17 cellular contexts compared by ENCODE assay signal in the genomic region with DNA sequence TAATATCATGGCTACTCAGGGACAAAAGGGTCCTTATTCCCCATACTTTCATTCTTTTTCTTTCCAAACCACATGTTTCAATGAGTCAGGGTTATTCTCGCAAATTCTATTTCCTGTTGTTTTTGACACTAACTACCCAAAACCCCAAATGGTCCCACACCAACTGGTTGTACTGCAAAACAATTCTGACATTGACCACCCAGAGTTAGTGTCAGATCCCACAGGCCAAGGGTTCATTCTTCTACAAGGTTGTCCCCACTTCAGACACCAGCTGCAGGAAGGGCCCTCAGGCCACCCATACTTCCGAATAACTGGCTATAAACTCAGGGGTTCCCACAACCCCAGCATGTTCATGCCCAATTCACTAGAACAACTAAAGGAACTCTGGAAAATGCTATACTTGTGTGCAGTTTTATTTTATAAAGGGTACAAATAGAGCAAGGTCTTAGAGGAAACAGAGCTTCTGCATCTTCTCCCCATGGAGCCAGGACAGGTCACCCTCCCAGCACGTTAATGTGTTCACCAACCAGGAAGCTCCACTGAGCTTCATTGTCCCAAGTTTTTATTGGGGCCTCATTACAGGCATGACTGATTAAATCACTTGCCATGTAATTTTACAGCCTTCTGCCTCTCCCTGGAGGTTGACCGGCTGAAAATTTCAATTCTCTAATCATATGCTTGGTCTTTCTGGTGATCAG.
DNase-seq lines count a peak whose midpoint lies in the region; ATAC-seq and TF ChIP-seq lines count a peak whose summit lies in the region.
"Had no signal": no experiment of that assay in that cellular context is flagged by ENCODE, and none has a peak within 500 bp of the region (broad histone marks: within the 10 kb centered on the region; RNA-seq: fewer than 3 reads in every experiment).

No MANE protein-coding gene starts in this region.

- no peaks in the 10 kb centered on the region for H3K4me1 Mint-ChIP-seq in Calu3 (ENCODE audit: low read depth, unreplicated experiment)
- H3K4me1 Mint-ChIP-seq in activated CD8-positive, alpha-beta T cell treated with anti-CD3 and anti-CD28 coated beads for 36 hours (ENCODE audit: low read depth), result no peaks in the 10 kb centered on the region
- H3K4me1 Mint-ChIP-seq: CD4-positive, alpha-beta memory T cell had no signal

- no peak overlapping the region for H3K4me2 ChIP-seq in HCT116 (ENCODE audit: low read length)

- H3K36me3 ChIP-seq in HCT116 (ENCODE audit: control insufficient read depth in 1 of 2, insufficient read depth in 2 of 2, low read length in 2 of 2) (no peaks in the 10 kb centered on the region), HEK293 (ENCODE audit: control insufficient read depth in 2 of 2, insufficient read depth in 1 of 2, low read length in 2 of 2) (no peaks in the 10 kb centered on the region), esophagus muscularis mucosa (no peaks in the 10 kb centered on the region)
- H3K36me3 ChIP-seq: HAP-1 had no signal

- no peaks in the 10 kb centered on the region for H4K20me1 ChIP-seq in HCT116 (ENCODE audit: insufficient read depth)

- H3K9me3 ChIP-seq in HCT116 (ENCODE audit: control insufficient read depth in 1 of 2, insufficient read depth in 1 of 2, low read depth in 1 of 2, low read length in 2 of 2) (peaks cover 5 to 10% of the 10 kb centered on the region in 2 experiments; a peak in 1 of 4 replicates), HEK293 (ENCODE audit: control insufficient read depth, insufficient read depth, low read depth, low read length) (no peaks in the 10 kb centered on the region; the same call in 1 of the 2 replicates), esophagus muscularis mucosa (peaks cover 0 to 9% (median 2%) of the 10 kb centered on the region in 4 donors)
- H3K9me3 ChIP-seq: HAP-1 had no signal

- no peak overlapping the region for H3K27ac Mint-ChIP-seq in Calu3 (ENCODE audit: unreplicated experiment)
- H3K27ac Mint-ChIP-seq in activated CD8-positive, alpha-beta T cell treated with anti-CD3 and anti-CD28 coated beads for 36 hours, result no peak overlapping the region
- H3K27ac Mint-ChIP-seq: CD4-positive, alpha-beta memory T cell had no signal

- TF ChIP-seq POLR2A in HCT116 (IDR thresholded peaks at IDR 0.05; ENCODE audit: borderline replicate concordance, extremely low read depth, insufficient read depth, insufficient read length), result no peak
- no peak for TF ChIP-seq POLR2A in esophagus muscularis mucosa (IDR thresholded peaks at IDR 0.05; ENCODE audit: low read depth)

- H2AFZ ChIP-seq in HCT116 (ENCODE audit: low read depth, low read length, poor library complexity, severe bottlenecking), result no peak overlapping the region

- POLR2A ChIA-PET in HCT116 (lab: Charles Lee) (no interaction called here), HEK293 (lab: Yijun Ruan, JAX) (no interaction called here)
- POLR2A ChIA-PET in activated CD8-positive, alpha-beta T cell treated with anti-CD3 and anti-CD28 coated beads for 36 hours (lab: Charles Lee), result no interaction called here

- CTCF ChIA-PET in HCT116 (lab: Charles Lee), result no interaction called here
- CTCF ChIA-PET in HEK293 (lab: Yijun Ruan, JAX), result no interaction called here
- CTCF ChIA-PET in Calu3 (lab: Charles Lee), result interaction anchor here (0.7 kb wide), 1 partner anchor 274 kb away, joined by 6 read pairs; no protein-coding TSS in a partner anchor
- CTCF ChIA-PET in activated CD8-positive, alpha-beta T cell treated with anti-CD3 and anti-CD28 coated beads for 36 hours (lab: Charles Lee), result interaction anchor here (0.5 kb wide), 1 partner anchor 36 kb away, joined by 5 read pairs; no protein-coding TSS in a partner anchor

- DNase-seq in HCT116 (ENCODE audit: low read depth, low spot score) (no peak), RPMI7951 (ENCODE audit: low read depth) (peak; percentile 17), esophagus muscularis mucosa (ENCODE audit: extremely low spot score) (peak; percentile 57), Calu3 (no peak), glomerular visceral epithelial cell (ENCODE audit: extremely low spot score) (no peak)
- no peak for DNase-seq in activated CD8-positive, alpha-beta T cell treated with anti-CD3 and anti-CD28 coated beads for 36 hours
- DNase-seq: C1 segment of cervical spinal cord; CD4-positive, alpha-beta memory T cell; COR-L47; DMS79; EL; GDM1; GOT3 had no signal

- H3K4me3 Mint-ChIP-seq in Calu3 (ENCODE audit: low read depth, unreplicated experiment), result no peak overlapping the region
- H3K4me3 Mint-ChIP-seq in activated CD8-positive, alpha-beta T cell treated with anti-CD3 and anti-CD28 coated beads for 36 hours, result no peak overlapping the region
- H3K4me3 Mint-ChIP-seq: CD4-positive, alpha-beta memory T cell had no signal

- H3K36me3 Mint-ChIP-seq in Calu3 (ENCODE audit: insufficient read depth, unreplicated experiment), result no peaks in the 10 kb centered on the region
- no peaks in the 10 kb centered on the region for H3K36me3 Mint-ChIP-seq in activated CD8-positive, alpha-beta T cell treated with anti-CD3 and anti-CD28 coated beads for 36 hours (ENCODE audit: low read depth)
- H3K36me3 Mint-ChIP-seq: CD4-positive, alpha-beta memory T cell had no signal

- no peaks in the 10 kb centered on the region for H3K27me3 Mint-ChIP-seq in Calu3 (ENCODE audit: unreplicated experiment)
- no peaks in the 10 kb centered on the region for H3K27me3 Mint-ChIP-seq in activated CD8-positive, alpha-beta T cell treated with anti-CD3 and anti-CD28 coated beads for 36 hours

- no TSS peak for BruUV-seq in HCT116 (replicated peaks; lab: Mats Ljungman, UMichigan)
- BruUV-seq in Calu3 (replicated peaks; lab: Mats Ljungman, UMichigan), result no TSS peak

- WGBS in esophagus muscularis mucosa, result 90% methylated on average over 4 of the region's 4 CpGs

- no peaks in the 10 kb centered on the region for H3K4me1 ChIP-seq in HCT116 (ENCODE audit: control insufficient read depth in 1 of 2, insufficient read depth in 2 of 2, low read length in 2 of 2)
- no peaks in the 10 kb centered on the region for H3K4me1 ChIP-seq in HEK293 (ENCODE audit: control insufficient read depth, insufficient read depth, low read length)
- H3K4me1 ChIP-seq in esophagus muscularis mucosa, result no peaks in the 10 kb centered on the region
- H3K4me1 ChIP-seq: HAP-1 had no signal

- no peak overlapping the region for H3K9ac ChIP-seq in HCT116 (ENCODE audit: low read length)

- no peak for TF ChIP-seq RAD21 in HCT116 (IDR thresholded peaks at IDR 0.05; ENCODE audit: low read depth)

- no peaks in the 10 kb centered on the region for H3K79me2 ChIP-seq in HCT116 (ENCODE audit: insufficient read depth, low read length)

- intact Hi-C loops in HCT116 (cut with micrococcal nuclease) (no loop called here), esophagus muscularis mucosa (cut with DNase I) (no loop called here), Calu3 (cut with micrococcal nuclease; ENCODE audit: unreplicated experiment) (no loop called here)
- intact Hi-C loops in activated CD8-positive, alpha-beta T cell treated with anti-CD3 and anti-CD28 coated beads for 36 hours (cut with micrococcal nuclease), result no loop called here

- H3K4me3 ChIP-seq in HCT116 (replicated peaks in 1 of 2; ENCODE audit: low read depth in 1 of 2, low read length in 2 of 2), result no peak overlapping the region
- no peak overlapping the region for H3K4me3 ChIP-seq in HEK293 (ENCODE audit: low read depth, low read length)
- no peak overlapping the region for H3K4me3 ChIP-seq in esophagus muscularis mucosa
- H3K4me3 ChIP-seq: GM12878, HAP-1 had no signal

- no peak for TF ChIP-seq EP300 in esophagus muscularis mucosa (IDR thresholded peaks at IDR 0.05)

- ATAC-seq in HCT116 (no peak), HG02970 (IDR thresholded peaks at IDR 0.05; ENCODE audit: low FRiP score, unreplicated experiment) (no peak)
- ATAC-seq in activated CD8-positive, alpha-beta T cell treated with anti-CD3 and anti-CD28 coated beads for 36 hours, result no peak
- ATAC-seq: GM12878 had no signal

- H3K9me3 Mint-ChIP-seq in Calu3 (ENCODE audit: low read depth, unreplicated experiment), result peaks cover 13% of the 10 kb centered on the region
- peaks cover 2% of the 10 kb centered on the region for H3K9me3 Mint-ChIP-seq in activated CD8-positive, alpha-beta T cell treated with anti-CD3 and anti-CD28 coated beads for 36 hours

- H3K27me3 ChIP-seq in HCT116 (ENCODE audit: insufficient read depth, low read length) (no peaks in the 10 kb centered on the region), esophagus muscularis mucosa (peaks cover 0 to 5% (median 0%) of the 10 kb centered on the region in 4 donors)

- H3K27ac ChIP-seq in HCT116 (ENCODE audit: low read depth, low read length), result no peak overlapping the region
- no peak overlapping the region for H3K27ac ChIP-seq in HEK293 (ENCODE audit: extremely low read depth, low read depth, low read length)
- H3K27ac ChIP-seq in esophagus muscularis mucosa (replicated peaks in 1 of 4), result no peak overlapping the region

- H3K9me2 ChIP-seq in HCT116 (ENCODE audit: insufficient read depth), result no peaks in the 10 kb centered on the region

- TF ChIP-seq CTCF in HCT116 (IDR thresholded peaks at IDR 0.05 in 2 of 3, conservative IDR thresholded peaks at IDR 0.05 in 1 of 3; ENCODE audit: borderline replicate concordance in 1 of 3, insufficient read depth in 1 of 3, low read depth in 2 of 3, low read length in 2 of 3) (no peak), HEK293 (tag by site-specific recombination; IDR thresholded peaks at IDR 0.05) (no peak), esophagus muscularis mucosa (IDR thresholded peaks at IDR 0.05) (no peak), Calu3 (IDR thresholded peaks at IDR 0.05; ENCODE audit: unreplicated experiment) (no peak)
- TF ChIP-seq CTCF in activated CD8-positive, alpha-beta T cell treated with anti-CD3 and anti-CD28 coated beads for 36 hours (IDR thresholded peaks at IDR 0.05), result no peak

- RAD21 ChIA-PET in HCT116 (lab: Charles Lee; ENCODE audit: low non-redundant PET in 1 of 2, low total read pairs in 2 of 2, uncharacterized antibody in 2 of 2, unreplicated experiment in 2 of 2), result no interaction called here

TF ChIP-seq in HCT116, 20 proteins besides CTCF, POLR2A, EP300 and RAD21:
- peak; percentile 14; the same call in 1 of the 2 replicates for TF ChIP-seq CBX3 (IDR thresholded peaks at IDR 0.05; ENCODE audit: low read depth)
- TF ChIP-seq, protein P1, sequence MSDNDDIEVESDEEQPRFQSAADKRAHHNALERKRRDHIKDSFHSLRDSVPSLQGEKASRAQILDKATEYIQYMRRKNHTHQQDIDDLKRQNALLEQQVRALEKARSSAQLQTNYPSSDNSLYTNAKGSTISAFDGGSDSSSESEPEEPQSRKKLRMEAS (IDR thresholded peaks at IDR 0.05), result no peak

TF ChIP-seq in HEK293, 187 proteins besides CTCF, POLR2A, EP300 and RAD21:
- peak; percentile 29 for TF ChIP-seq SETDB1 (IDR thresholded peaks at IDR 0.05; ENCODE audit: insufficient read length, low read length)
- TF ChIP-seq ZBTB21 (tag by site-specific recombination; IDR thresholded peaks at IDR 0.05), result no peak

Comparison
In these comparisons a context has a peak if more than half of its experiments do, and no peak if none do; other contexts are left out.
1. DNase-seq: peak in RPMI7951 (single experiment) and esophagus muscularis mucosa (single experiment); none in HCT116 (single experiment), Calu3 (single experiment), glomerular visceral epithelial cell (single experiment) and activated CD8-positive, alpha-beta T cell treated with anti-CD3 and anti-CD28 coated beads for 36 hours (single experiment).
2. CTCF ChIA-PET loops: an anchor here in Calu3 (0.7 kb wide) and activated CD8-positive, alpha-beta T cell treated with anti-CD3 and anti-CD28 coated beads for 36 hours (0.5 kb wide); none called in HCT116 and HEK293.